Comparison of ENCODE assay signal across 21 cellular contexts in genomic region chr18:79724299-79725080, GRCh38. TPM values are rescaled to one million over a fixed set of nuclear protein-coding genes. Genes with fewer than 3 reads are reported as not detected.
DNase-seq lines count a peak whose midpoint lies in the region; ATAC-seq, FAIRE-seq and TF ChIP-seq lines count a peak whose summit lies in the region.
"Had no signal": no experiment of that assay in that cellular context is flagged by ENCODE, and none has a peak within 500 bp of the region (broad histone marks: within the 10 kb centered on the region; RNA-seq: fewer than 3 reads in every experiment).

No MANE protein-coding gene starts in this region.

- ATAC-seq in lower lobe of right lung (no peak), HepG2 (no peak)
- ATAC-seq: PC-3 had no signal

- H3K79me2 ChIP-seq in HepG2 (ENCODE audit: insufficient read depth, low read length), result no peaks in the 10 kb centered on the region

- no peaks in the 10 kb centered on the region for H3K4me1 ChIP-seq in lower lobe of right lung
- H3K4me1 ChIP-seq in thymus (ENCODE audit: control insufficient read depth, insufficient read depth, low read length), result no peaks in the 10 kb centered on the region
- H3K4me1 ChIP-seq in HepG2 (ENCODE audit: insufficient read depth, low read length), result no peaks in the 10 kb centered on the region

- H3K27me3 ChIP-seq in lower lobe of right lung (ENCODE audit: low read depth), result no peaks in the 10 kb centered on the region
- no peaks in the 10 kb centered on the region for H3K27me3 ChIP-seq in thymus (ENCODE audit: control insufficient read depth, insufficient read depth)
- no peaks in the 10 kb centered on the region for H3K27me3 ChIP-seq in HepG2 (ENCODE audit: control insufficient read depth in 1 of 2, insufficient read depth in 2 of 2, low read length in 2 of 2)

- H3K4me3 ChIP-seq in lower lobe of right lung (no peak overlapping the region), thymus (ENCODE audit: low read length) (no peak overlapping the region), HepG2 (replicated peaks in 1 of 3; ENCODE audit: insufficient read depth in 1 of 3, low read depth in 2 of 3, low read length in 3 of 3) (no peak overlapping the region)

- 72% methylated on average over 15 of the region's 15 CpGs for WGBS in thymus
- 96% methylated on average over 15 of the region's 15 CpGs for WGBS in HepG2 (ENCODE audit: low lambda C conversion rate)

- CTCF ChIA-PET in HepG2 (lab: Yijun Ruan, JAX; ENCODE audit: low intra/inter-chr PET ratio, low total read pairs), result no interaction called here

- H3K4me3 Mint-ChIP-seq in activated naive CD8-positive, alpha-beta T cell, result no peak overlapping the region
- H3K4me3 Mint-ChIP-seq in activated naive CD8-positive, alpha-beta T cell treated with anti-CD3 and anti-CD28 coated beads for 36 hours, result no peak overlapping the region
- H3K4me3 Mint-ChIP-seq in activated T-helper 1 cell treated with anti-CD3 and anti-CD28 coated beads, Interleukin-12 subunit alpha, Interleukin-12 subunit beta, Interleukin-2, Interleukin-4 antibody, amounts not matched to agents 30 ng/mL and 10 ng/mL and 1 ng/mL, durations not matched to agents 14 hours and 24 hours and 36 hours, result no peak overlapping the region
- H3K4me3 Mint-ChIP-seq: B cell, CD14-positive monocyte had no signal

- no peak for FAIRE-seq in HepG2 (lab: Jason Lieb, UNC)
- FAIRE-seq: A204.1 had no signal

- H3K27ac ChIP-seq in lower lobe of right lung (no peak overlapping the region), thymus (ENCODE audit: low read depth) (peak overlapping the region; percentile 31), HepG2 (ENCODE audit: extremely low read length, insufficient read depth, low read length) (no peak overlapping the region)

- H3K36me3 Mint-ChIP-seq in activated naive CD8-positive, alpha-beta T cell, result peaks cover 28% of the 10 kb centered on the region
- H3K36me3 Mint-ChIP-seq in activated naive CD8-positive, alpha-beta T cell treated with anti-CD3 and anti-CD28 coated beads for 36 hours, result peaks cover 72% of the 10 kb centered on the region
- peaks cover 59% of the 10 kb centered on the region for H3K36me3 Mint-ChIP-seq in activated T-helper 1 cell treated with anti-CD3 and anti-CD28 coated beads, Interleukin-12 subunit alpha, Interleukin-12 subunit beta, Interleukin-2, Interleukin-4 antibody, amounts not matched to agents 30 ng/mL and 10 ng/mL and 1 ng/mL, durations not matched to agents 14 hours and 24 hours and 36 hours (ENCODE audit: low read depth)

- H3K27ac Mint-ChIP-seq in activated naive CD8-positive, alpha-beta T cell, result peak overlapping the region; percentile 17
- no peak overlapping the region for H3K27ac Mint-ChIP-seq in activated naive CD8-positive, alpha-beta T cell treated with anti-CD3 and anti-CD28 coated beads for 36 hours
- H3K27ac Mint-ChIP-seq in activated T-helper 1 cell treated with anti-CD3 and anti-CD28 coated beads, Interleukin-12 subunit alpha, Interleukin-12 subunit beta, Interleukin-2, Interleukin-4 antibody, amounts not matched to agents 30 ng/mL and 10 ng/mL and 1 ng/mL, durations not matched to agents 14 hours and 24 hours and 36 hours, result peak overlapping the region; percentile 62
- H3K27ac Mint-ChIP-seq: B cell had no signal

- H4K20me1 ChIP-seq in HepG2 (ENCODE audit: insufficient read depth, low read length), result no peaks in the 10 kb centered on the region

- no peak overlapping the region for H2AFZ ChIP-seq in HepG2 (ENCODE audit: low read length)

- peaks cover 11% of the 10 kb centered on the region for H3K4me1 Mint-ChIP-seq in activated naive CD8-positive, alpha-beta T cell (ENCODE audit: low read depth)
- H3K4me1 Mint-ChIP-seq in activated naive CD8-positive, alpha-beta T cell treated with anti-CD3 and anti-CD28 coated beads for 36 hours, result peaks cover 8% of the 10 kb centered on the region
- H3K4me1 Mint-ChIP-seq in activated T-helper 1 cell treated with anti-CD3 and anti-CD28 coated beads, Interleukin-12 subunit alpha, Interleukin-12 subunit beta, Interleukin-2, Interleukin-4 antibody, amounts not matched to agents 30 ng/mL and 10 ng/mL and 1 ng/mL, durations not matched to agents 14 hours and 24 hours and 36 hours (ENCODE audit: low read depth), result peaks cover 6% of the 10 kb centered on the region
- H3K4me1 Mint-ChIP-seq: B cell, CD14-positive monocyte had no signal

- TF ChIP-seq EP300 in HepG2 (IDR thresholded peaks at IDR 0.05; ENCODE audit: low read depth in 2 of 2, low read length in 2 of 2) (no peak), HepG2 (CRISPR knock-in tag; IDR thresholded peaks at IDR 0.05; ENCODE audit: borderline replicate concordance) (no peak)

- no peaks in the 10 kb centered on the region for H3K27me3 Mint-ChIP-seq in activated naive CD8-positive, alpha-beta T cell
- no peaks in the 10 kb centered on the region for H3K27me3 Mint-ChIP-seq in activated naive CD8-positive, alpha-beta T cell treated with anti-CD3 and anti-CD28 coated beads for 36 hours
- H3K27me3 Mint-ChIP-seq in activated T-helper 1 cell treated with anti-CD3 and anti-CD28 coated beads, Interleukin-12 subunit alpha, Interleukin-12 subunit beta, Interleukin-2, Interleukin-4 antibody, amounts not matched to agents 30 ng/mL and 10 ng/mL and 1 ng/mL, durations not matched to agents 14 hours and 24 hours and 36 hours (ENCODE audit: insufficient read depth), result no peaks in the 10 kb centered on the region
- H3K27me3 Mint-ChIP-seq: B cell had no signal

- H3K36me3 ChIP-seq in lower lobe of right lung, result peaks cover 71% of the 10 kb centered on the region
- H3K36me3 ChIP-seq in thymus (ENCODE audit: control insufficient read depth, insufficient read depth), result peaks cover 88% of the 10 kb centered on the region
- H3K36me3 ChIP-seq in HepG2 (replicated peaks in 1 of 2; ENCODE audit: control insufficient read depth in 1 of 2, insufficient read depth in 2 of 2, low read length in 2 of 2), result peaks cover 9 to 54% of the 10 kb centered on the region in 2 experiments

- no TSS peak for BruUV-seq in HepG2 (replicated peaks; lab: Mats Ljungman, UMichigan)

- no peak overlapping the region for H3K9ac ChIP-seq in HepG2 (ENCODE audit: insufficient read depth, low read depth, low read length)

- POLR2A ChIA-PET in HepG2 (lab: Yijun Ruan, JAX), result no interaction called here

- TF ChIP-seq POLR2A in HepG2 (IDR thresholded peaks at IDR 0.05; ENCODE audit: insufficient read depth in 1 of 2, low read depth in 2 of 2, low read length in 2 of 2), result no peak

- in situ Hi-C loops in HepG2 (cut with HindIII; ENCODE audit: extremely low pct_ligation_motif_present, low pct_unique_long_range_greater_than_20kb), result no loop called here

- no peaks in the 10 kb centered on the region for H3K9me3 Mint-ChIP-seq in activated naive CD8-positive, alpha-beta T cell (ENCODE audit: low read depth)
- H3K9me3 Mint-ChIP-seq in activated naive CD8-positive, alpha-beta T cell treated with anti-CD3 and anti-CD28 coated beads for 36 hours, result no peaks in the 10 kb centered on the region
- no peaks in the 10 kb centered on the region for H3K9me3 Mint-ChIP-seq in activated T-helper 1 cell treated with anti-CD3 and anti-CD28 coated beads, Interleukin-12 subunit alpha, Interleukin-12 subunit beta, Interleukin-2, Interleukin-4 antibody, amounts not matched to agents 30 ng/mL and 10 ng/mL and 1 ng/mL, durations not matched to agents 14 hours and 24 hours and 36 hours

- no peak overlapping the region for H3K4me2 ChIP-seq in HepG2 (ENCODE audit: low read depth, low read length)

- H3K9me3 ChIP-seq in lower lobe of right lung (no peaks in the 10 kb centered on the region), thymus (ENCODE audit: control insufficient read depth) (peaks cover 4% of the 10 kb centered on the region), HepG2 (ENCODE audit: low read length) (no peaks in the 10 kb centered on the region)

- DNase-seq in activated naive CD8-positive, alpha-beta T cell treated with anti-CD3 and anti-CD28 coated beads for 36 hours, result no peak
- no peak for DNase-seq in activated T-helper 1 cell treated with anti-CD3 and anti-CD28 coated beads, Interleukin-12 subunit alpha, Interleukin-12 subunit beta, Interleukin-2, Interleukin-4 antibody, amounts not matched to agents 30 ng/mL and 10 ng/mL and 1 ng/mL, durations not matched to agents 14 hours and 24 hours and 36 hours (ENCODE audit: low spot score)
- DNase-seq in lower lobe of right lung (peak; percentile 38), HepG2 (ENCODE audit: low spot score) (no peak), GDM1 (lab: John Stamatoyannopoulos, UW) (no peak), medulla oblongata (ENCODE audit: extremely low spot score) (no peak)
- DNase-seq: EL, Kasumi-1, NCI-H1048, NCI-H1417 treated with DMSO at 0.1 percent for 48 hours, NCI-H187, NCI-H2107, NCI-H446 treated with DMSO at 0.1 percent for 48 hours, NCI-H526 treated with DMSO at 0.1 percent for 48 hours, PC-3, Right ventricle myocardium superior had no signal

- no peak for TF ChIP-seq RAD21 in HepG2 (CRISPR knock-in tag; IDR thresholded peaks at IDR 0.05)

- TF ChIP-seq CTCF in lower lobe of right lung (IDR thresholded peaks at IDR 0.05), result no peak
- TF ChIP-seq CTCF in HepG2 (CRISPR knock-in tag; IDR thresholded peaks at IDR 0.05), result no peak

- intact Hi-C loops in activated T-helper 1 cell treated with anti-CD3 and anti-CD28 coated beads, Interleukin-12 subunit alpha, Interleukin-12 subunit beta, Interleukin-2, Interleukin-4 antibody, amounts not matched to agents 30 ng/mL and 10 ng/mL and 1 ng/mL, durations not matched to agents 14 hours and 24 hours and 36 hours (cut with micrococcal nuclease), result no loop called here
- intact Hi-C loops in lower lobe of right lung (cut with DNase I) (no loop called here), HepG2 (cut with micrococcal nuclease; ENCODE audit: unreplicated experiment) (no loop called here)

RNA-seq across cellular contexts. Expression of gene CTDP1, which starts 44.9 kb away (rescaled TPM):
- total RNA-seq in activated naive CD8-positive, alpha-beta T cell treated with anti-CD3 and anti-CD28 coated beads for 36 hours, result 10 to 100 TPM; 44.4 to 44.6 TPM
- total RNA-seq in activated T-helper 1 cell treated with anti-CD3 and anti-CD28 coated beads, Interleukin-12 subunit alpha, Interleukin-12 subunit beta, Interleukin-2, Interleukin-4 antibody, amounts not matched to agents 30 ng/mL and 10 ng/mL and 1 ng/mL, durations not matched to agents 14 hours and 24 hours and 36 hours, result 45.9 and 47.2 TPM in 2 replicates
- total RNA-seq in lower lobe of right lung, result 25.2 TPM
- 26.4 TPM for polyA plus RNA-seq in thymus
- 9.9 and 11.0 TPM in 2 replicates for total RNA-seq in HepG2 (2016; rRNA removed; fragmentation: Illumina TruSeq; extraction: Trizol)
- 3.1 and 4.7 TPM in 2 replicates for total RNA-seq in HepG2 (2016; cell fraction: cytosol; rRNA removed; fragmentation: Illumina TruSeq; extraction: Trizol; ENCODE audit: low read depth)
- 9.0 and 10.9 TPM in 2 replicates for total RNA-seq in HepG2 (2016; cell fraction: insoluble cytoplasmic fraction; rRNA removed; fragmentation: Illumina TruSeq; extraction: Trizol)
- total RNA-seq in HepG2 (2016; cell fraction: membrane; rRNA removed; fragmentation: Illumina TruSeq; extraction: Trizol), result 4.2 and 4.6 TPM in 2 replicates
- 8.1 and 9.4 TPM in 2 replicates for total RNA-seq in HepG2 (2016; cell fraction: nucleus; rRNA removed; fragmentation: Illumina TruSeq; extraction: Trizol)
- polyA plus RNA-seq in HepG2 (2011; rRNA removed), result 6.9 and 8.0 TPM in 2 replicates
- polyA plus RNA-seq in HepG2 (2011; cell fraction: cytosol; rRNA removed), result 4.9 and 6.4 TPM in 2 replicates
- polyA plus RNA-seq in HepG2 (2011; cell fraction: nucleus; rRNA removed), result 14.1 and 18.1 TPM in 2 replicates
- polyA plus RNA-seq in HepG2 (2012), result 5.4 and 8.7 TPM in 2 replicates
- polyA plus RNA-seq in HepG2 (2016; cell fraction: cytosol; fragmentation: Illumina TruSeq; extraction: Trizol; ENCODE audit: low read depth), result 0.57 and 0.62 TPM in 2 replicates
- 9.2 and 9.6 TPM in 2 replicates for polyA plus RNA-seq in HepG2 (2016; cell fraction: insoluble cytoplasmic fraction; fragmentation: Illumina TruSeq; extraction: Trizol; ENCODE audit: low read depth)
- 1.5 and 1.8 TPM in 2 replicates for polyA plus RNA-seq in HepG2 (2016; cell fraction: membrane; fragmentation: Illumina TruSeq; extraction: Trizol; ENCODE audit: low read depth)
- polyA plus RNA-seq in HepG2 (2016; cell fraction: nucleus; fragmentation: Illumina TruSeq; extraction: Trizol; ENCODE audit: insufficient read depth, low read depth), result 12.6 and 13.4 TPM in 2 replicates
- polyA minus RNA-seq in HepG2 (2011; rRNA and poly(A)+ RNA removed; ENCODE audit: low replicate concordance), result 12.3 and 14.8 TPM in 2 replicates
- 5.7 and 6.2 TPM in 2 replicates for polyA minus RNA-seq in HepG2 (2011; cell fraction: cytosol; rRNA and poly(A)+ RNA removed)
- 11.6 and 14.5 TPM in 2 replicates for polyA minus RNA-seq in HepG2 (2011; cell fraction: nucleus; rRNA and poly(A)+ RNA removed)
